15 cellular contexts compared by ENCODE assay signal in genomic region chr20:49272654-49273053, GRCh38. TPM values are rescaled to one million over a fixed set of nuclear protein-coding genes. Genes with fewer than 3 reads are reported as not detected.
DNase-seq lines count a peak whose midpoint lies in the region; ATAC-seq lines count a peak whose summit lies in the region.
"Had no signal": no experiment of that assay in that cellular context is flagged by ENCODE, and none has a peak within 500 bp of the region (broad histone marks: within the 10 kb centered on the region; RNA-seq: fewer than 3 reads in every experiment).

No MANE protein-coding gene starts in this region.

- peaks cover 6% of the 10 kb centered on the region for H3K9me3 ChIP-seq in MG63
- H3K9me3 ChIP-seq: body of pancreas, suprapubic skin had no signal

- H3K4me3 Mint-ChIP-seq in activated naive CD4-positive, alpha-beta T cell treated with anti-CD3 and anti-CD28 coated beads, Interleukin-2, amount 50 U/mL, for 24 hours, result peak overlapping the region; percentile 74
- H3K4me3 Mint-ChIP-seq in activated CD4-positive, alpha-beta memory T cell treated with anti-CD3 and anti-CD28 coated beads for 36 hours, result peak overlapping the region; percentile 33
- peak overlapping the region; percentile 49 for H3K4me3 Mint-ChIP-seq in stimulated activated effector memory CD8-positive, alpha-beta T cell treated with anti-CD3 and anti-CD28 coated beads, Interleukin-12 subunit alpha, Interleukin-12 subunit beta, amount 100 ng/mL, for 72 hours

- POLR2A ChIA-PET in activated CD4-positive, alpha-beta memory T cell treated with anti-CD3 and anti-CD28 coated beads for 36 hours (lab: Charles Lee), result interaction anchor here (0.8 to 2.2 kb wide), 2 partner anchors 10 to 226 kb away, joined by 4 to 7 read pairs; partner anchors contain the start of gene CSE1L

- H3K27ac Mint-ChIP-seq in activated naive CD4-positive, alpha-beta T cell treated with anti-CD3 and anti-CD28 coated beads, Interleukin-2, amount 50 U/mL, for 24 hours, result peak overlapping the region; percentile 49
- H3K27ac Mint-ChIP-seq in activated CD4-positive, alpha-beta memory T cell treated with anti-CD3 and anti-CD28 coated beads for 36 hours, result peak overlapping the region; percentile 76
- H3K27ac Mint-ChIP-seq in stimulated activated effector memory CD8-positive, alpha-beta T cell treated with anti-CD3 and anti-CD28 coated beads, Interleukin-12 subunit alpha, Interleukin-12 subunit beta, amount 100 ng/mL, for 72 hours, result peak overlapping the region; percentile 58

- no peaks in the 10 kb centered on the region for H3K27me3 ChIP-seq in MG63
- H3K27me3 ChIP-seq: body of pancreas, suprapubic skin had no signal

- H3K36me3 Mint-ChIP-seq in activated naive CD4-positive, alpha-beta T cell treated with anti-CD3 and anti-CD28 coated beads, Interleukin-2, amount 50 U/mL, for 24 hours, result peaks cover 53% of the 10 kb centered on the region
- peaks cover 71% of the 10 kb centered on the region for H3K36me3 Mint-ChIP-seq in activated CD4-positive, alpha-beta memory T cell treated with anti-CD3 and anti-CD28 coated beads for 36 hours
- H3K36me3 Mint-ChIP-seq in stimulated activated effector memory CD8-positive, alpha-beta T cell treated with anti-CD3 and anti-CD28 coated beads, Interleukin-12 subunit alpha, Interleukin-12 subunit beta, amount 100 ng/mL, for 72 hours, result peaks cover 100% of the 10 kb centered on the region

- CTCF ChIA-PET in activated CD4-positive, alpha-beta memory T cell treated with anti-CD3 and anti-CD28 coated beads for 36 hours (lab: Charles Lee), result no interaction called here

- ATAC-seq in GM19372 (IDR thresholded peaks at IDR 0.05; ENCODE audit: low read depth, unreplicated experiment) (peak; percentile 51), HG02678 (IDR thresholded peaks at IDR 0.05; ENCODE audit: unreplicated experiment) (no peak)
- ATAC-seq in stimulated activated effector memory CD8-positive, alpha-beta T cell treated with anti-CD3 and anti-CD28 coated beads, Interleukin-12 subunit alpha, Interleukin-12 subunit beta, amount 100 ng/mL, for 72 hours, result no peak
- ATAC-seq: body of pancreas, esophagus mucosa had no signal

- intact Hi-C loops in activated CD4-positive, alpha-beta memory T cell treated with anti-CD3 and anti-CD28 coated beads for 36 hours (cut with micrococcal nuclease), result loop anchor here (10.0 kb wide), 2 partner anchors 542 to 842 kb away; partner anchors contain the start of genes SLC9A8 and UBE2V1

- no peak for DNase-seq in activated naive CD4-positive, alpha-beta T cell (lab: John Stamatoyannopoulos, UW)
- DNase-seq in activated CD4-positive, alpha-beta memory T cell treated with anti-CD3 and anti-CD28 coated beads for 36 hours, result no peak
- no peak for DNase-seq in stimulated activated effector memory CD8-positive, alpha-beta T cell treated with anti-CD3 and anti-CD28 coated beads, Interleukin-12 subunit alpha, Interleukin-12 subunit beta, amount 100 ng/mL, for 72 hours (ENCODE audit: low spot score in 2 of 2)
- no peak for DNase-seq in activated gamma-delta T cell (lab: John Stamatoyannopoulos, UW)
- DNase-seq in MG63, result no peak
- DNase-seq: body of pancreas, dermis blood vessel endothelial cell, DMS 273 treated with DMSO at 0.1 percent for 48 hours, KBM-7, NCI-H146 had no signal

- no peak overlapping the region for H3K4me3 ChIP-seq in MG63
- H3K4me3 ChIP-seq: body of pancreas, suprapubic skin had no signal

- peaks cover 63% of the 10 kb centered on the region for H3K4me1 Mint-ChIP-seq in activated naive CD4-positive, alpha-beta T cell treated with anti-CD3 and anti-CD28 coated beads, Interleukin-2, amount 50 U/mL, for 24 hours
- H3K4me1 Mint-ChIP-seq in activated CD4-positive, alpha-beta memory T cell treated with anti-CD3 and anti-CD28 coated beads for 36 hours (ENCODE audit: low read depth), result peaks cover 70% of the 10 kb centered on the region
- peaks cover 69% of the 10 kb centered on the region for H3K4me1 Mint-ChIP-seq in stimulated activated effector memory CD8-positive, alpha-beta T cell treated with anti-CD3 and anti-CD28 coated beads, Interleukin-12 subunit alpha, Interleukin-12 subunit beta, amount 100 ng/mL, for 72 hours

- peaks cover 89% of the 10 kb centered on the region for H3K36me3 ChIP-seq in MG63

- H3K9me3 Mint-ChIP-seq in activated naive CD4-positive, alpha-beta T cell treated with anti-CD3 and anti-CD28 coated beads, Interleukin-2, amount 50 U/mL, for 24 hours, result peaks cover 8% of the 10 kb centered on the region
- H3K9me3 Mint-ChIP-seq in activated CD4-positive, alpha-beta memory T cell treated with anti-CD3 and anti-CD28 coated beads for 36 hours, result peaks cover 9% of the 10 kb centered on the region
- no peaks in the 10 kb centered on the region for H3K9me3 Mint-ChIP-seq in stimulated activated effector memory CD8-positive, alpha-beta T cell treated with anti-CD3 and anti-CD28 coated beads, Interleukin-12 subunit alpha, Interleukin-12 subunit beta, amount 100 ng/mL, for 72 hours

- H3K27me3 Mint-ChIP-seq in activated naive CD4-positive, alpha-beta T cell treated with anti-CD3 and anti-CD28 coated beads, Interleukin-2, amount 50 U/mL, for 24 hours, result no peaks in the 10 kb centered on the region
- no peaks in the 10 kb centered on the region for H3K27me3 Mint-ChIP-seq in activated CD4-positive, alpha-beta memory T cell treated with anti-CD3 and anti-CD28 coated beads for 36 hours

RNA-seq across cellular contexts. Expression of gene ZNFX1, which starts 5.2 kb away (rescaled TPM):
- total RNA-seq in activated CD4-positive, alpha-beta memory T cell treated with anti-CD3 and anti-CD28 coated beads for 36 hours, result 10 to 100 TPM; 42.5 to 45.3 TPM
- 29.6 and 34.3 TPM in 2 replicates for total RNA-seq in MG63 (2014; rRNA removed; shearing (Covaris generic); ENCODE audit: low replicate concordance)

RNA-seq across cellular contexts. Expression of gene DDX27, which starts 53.4 kb away (rescaled TPM):
- 10 to 100 TPM; 42.8 to 43.5 TPM for total RNA-seq in activated CD4-positive, alpha-beta memory T cell treated with anti-CD3 and anti-CD28 coated beads for 36 hours
- 67.0 and 84.4 TPM in 2 replicates for total RNA-seq in MG63 (2014; rRNA removed; shearing (Covaris generic); ENCODE audit: low replicate concordance)
